In genomic region chr1:163174524-163175437, GRCh38 we compare ENCODE assay signal across 8 cellular contexts. TPM values are rescaled to one million over a fixed set of nuclear protein-coding genes. Genes with fewer than 3 reads are reported as not detected.
DNase-seq lines count a peak whose midpoint lies in the region; ATAC-seq, FAIRE-seq and TF ChIP-seq lines count a peak whose summit lies in the region.

No MANE protein-coding gene starts in this region.

- intact Hi-C loops in body of pancreas (cut with DNase I): loop anchor here (10.0 kb wide), 1 partner anchor 320 kb away; no protein-coding TSS in a partner anchor

- TF ChIP-seq POLR2A in GM12892 (IDR thresholded peaks at IDR 0.05; ENCODE audit: low read depth, low read length): no peak
- TF ChIP-seq POLR2A in body of pancreas (IDR thresholded peaks at IDR 0.05): no peak

- 26 to 37% methylated on average over 18 of the region's 18 CpGs for WGBS in body of pancreas, 2 donors

- H3K27me3 ChIP-seq in body of pancreas: no peaks in the 10 kb centered on the region

- peak; percentile 90 for FAIRE-seq in GM12892 (lab: Jason Lieb, UNC)

- ATAC-seq in body of pancreas (peak; percentile 68), GM19328 (IDR thresholded peaks at IDR 0.05; ENCODE audit: unreplicated experiment) (no peak)

- H3K4me1 ChIP-seq in body of pancreas: peaks cover 3% of the 10 kb centered on the region

- H3K27ac ChIP-seq in 22Rv1 (no peak overlapping the region), body of pancreas (no peak overlapping the region)

- no peak overlapping the region for H3K4me3 ChIP-seq in body of pancreas

- DNase-seq in GM12892 (ENCODE audit: insufficient read length) (no peak), NCI-H1092 treated with DMSO at 0.1 percent for 48 hours (lab: John Stamatoyannopoulos, UW) (peak; percentile 48), SKM-1 (lab: John Stamatoyannopoulos, UW; ENCODE audit: unreplicated experiment) (peak; percentile 63), body of pancreas (peak; percentile 47 to 69 (median 60)), iris pigment epithelial cell (ENCODE audit: low read depth) (peak; percentile 75)
- DNase-seq in stimulated activated CD4-positive, alpha-beta T cell treated with anti-CD3 and anti-CD28 coated beads, Interleukin-1b, Interleukin-23, amount 100 ng/mL, for 24 hours (ENCODE audit: low read depth in 4 of 4, low spot score in 1 of 4): peak; percentile 4 to 35 (median 12)

- H3K36me3 ChIP-seq in body of pancreas (replicated peaks in 1 of 2; ENCODE audit: insufficient read depth in 1 of 2, low read depth in 2 of 2): no peaks in the 10 kb centered on the region

- TF ChIP-seq CTCF in 22Rv1 (IDR thresholded peaks at IDR 0.05) (peak; percentile 98), body of pancreas (IDR thresholded peaks at IDR 0.05) (peak; percentile 65 to 84 (median 78))

- H3K9me3 ChIP-seq in body of pancreas: no peaks in the 10 kb centered on the region

RNA-seq across cellular contexts. Expression of gene RGS5, which starts 27.9 kb away (rescaled TPM):
- polyA plus RNA-seq in GM12892 (2012; ENCODE audit: missing spikeins): 3.0 TPM
- total RNA-seq in body of pancreas: 10 to 100 TPM; 17.8 to 25.7 TPM
